In the genomic region with DNA sequence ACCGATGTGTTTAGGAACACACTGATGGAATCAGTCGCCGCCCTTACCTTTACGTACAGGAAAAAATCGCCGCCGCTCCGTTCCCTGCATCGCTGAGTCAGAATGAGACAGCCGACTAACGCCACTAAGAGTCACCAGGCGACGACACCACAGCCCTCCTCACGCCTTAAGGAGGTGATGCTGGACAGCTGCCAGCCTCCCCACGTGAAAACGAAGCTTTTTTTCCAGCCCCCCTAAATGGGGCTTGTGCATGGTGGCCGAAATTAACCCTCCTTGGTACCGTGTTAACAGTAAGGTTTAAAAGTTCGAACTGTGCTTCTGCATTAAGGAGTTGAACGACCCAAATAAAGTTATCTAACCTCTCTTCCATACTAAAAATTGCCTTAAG, we compare ENCODE assay signal across 8 cellular contexts. TPM values are rescaled to one million over a fixed set of nuclear protein-coding genes. Genes with fewer than 3 reads are reported as not detected.
A peak's percentile ranks its signal among the peaks of the same experiment; 100 is the strongest.
DNase-seq lines count a peak whose midpoint lies in the region; ATAC-seq, FAIRE-seq and TF ChIP-seq lines count a peak whose summit lies in the region.

No MANE protein-coding gene starts in this region.

- TF ChIP-seq CTCF in CD4-positive, alpha-beta T cell (IDR thresholded peaks at IDR 0.05) = no peak
- TF ChIP-seq CTCF in WI38 (IDR thresholded peaks at IDR 0.05; ENCODE audit: low read depth, low read length) (no peak), bronchial epithelial cell (IDR thresholded peaks at IDR 0.05; ENCODE audit: insufficient read depth, low read length, severe bottlenecking) (no peak)

- no peaks in the 10 kb centered on the region for H3K27me3 ChIP-seq in CD4-positive, alpha-beta T cell (ENCODE audit: control insufficient read depth, insufficient read depth, low read length)
- no peaks in the 10 kb centered on the region for H3K27me3 ChIP-seq in bronchial epithelial cell (ENCODE audit: control insufficient read depth, insufficient read depth, low read length)

- no peaks in the 10 kb centered on the region for H3K9me3 ChIP-seq in CD4-positive, alpha-beta T cell (ENCODE audit: control insufficient read depth, low read length)

- peak overlapping the region; percentile 98 for H3K27ac Mint-ChIP-seq in CD4-positive, alpha-beta T cell

- H3K9me3 Mint-ChIP-seq in CD4-positive, alpha-beta T cell = no peaks in the 10 kb centered on the region

- peaks cover 47% of the 10 kb centered on the region for H3K4me1 Mint-ChIP-seq in CD4-positive, alpha-beta T cell (ENCODE audit: low read depth)

- H3K36me3 ChIP-seq in bronchial epithelial cell (ENCODE audit: control insufficient read depth, insufficient read depth, low read length) = peaks cover 15% of the 10 kb centered on the region

- POLR2A ChIA-PET in CD4-positive, alpha-beta T cell (lab: Charles Lee) = interaction anchor here (0.6 to 2.5 kb wide), 13 partner anchors 9 to 1620 kb away, joined by 3 to 70 read pairs (median 6); partner anchors contain the start of genes ALG14, DR1, GCLM and RPL5

- CTCF ChIA-PET in CD4-positive, alpha-beta T cell (lab: Charles Lee) = interaction anchor here (1.2 to 3.5 kb wide), 7 partner anchors 9 to 65 kb away, joined by 3 to 16 read pairs (median 4); partner anchors contain the start of gene GCLM

- peaks cover 55% of the 10 kb centered on the region for H3K36me3 Mint-ChIP-seq in CD4-positive, alpha-beta T cell (ENCODE audit: low read depth)

- DNase-seq in CD4-positive, alpha-beta T cell = peak; percentile 26 to 65 (median 46)
- DNase-seq in HK-2 (ENCODE audit: unreplicated experiment) (peak; percentile 63), bronchial epithelial cell (ENCODE audit: low read depth) (peak; percentile 72), left colon (peak; percentile 59 to 70), NCI-H1092 (lab: John Stamatoyannopoulos, UW) (no peak)
- DNase-seq in stimulated activated CD4-positive, alpha-beta T cell treated with anti-CD3 and anti-CD28 coated beads, Interleukin-4, amount 100 ng/mL, for 24 hours = peak; percentile 69

- intact Hi-C loops in CD4-positive, alpha-beta T cell (cut with DNase I, micrococcal nuclease) = loop anchor here (2.0 to 10.0 kb wide), 5 partner anchors 30 to 1044 kb away; partner anchors contain the start of genes GCLM (in 1 of the 2) and RPL5 (in 1 of the 2)
- intact Hi-C loops in left colon (cut with DNase I, micrococcal nuclease) = no loop called here

- H3K4me3 ChIP-seq in WI38 (ENCODE audit: low read depth, low read length) (peak overlapping the region; percentile 85), bronchial epithelial cell (ENCODE audit: low read depth, low read length) (peak overlapping the region; percentile 75)

- peak overlapping the region; percentile 100 for H3K4me3 Mint-ChIP-seq in CD4-positive, alpha-beta T cell

- peak overlapping the region; percentile 85 for H3K27ac ChIP-seq in CD4-positive, alpha-beta T cell (ENCODE audit: low read depth, low read length)

- FAIRE-seq in bronchial epithelial cell (lab: Jason Lieb, UNC) = no peak

- ATAC-seq in CD4-positive, alpha-beta T cell (ENCODE audit: poor library complexity) = peak; percentile 49
- ATAC-seq in GM19455 (IDR thresholded peaks at IDR 0.05; ENCODE audit: unreplicated experiment) = peak; percentile 55
- ATAC-seq in left colon = peak; percentile 79

- no peaks in the 10 kb centered on the region for H3K27me3 Mint-ChIP-seq in CD4-positive, alpha-beta T cell

RNA-seq across cellular contexts. Expression of gene DNTTIP2, which starts 0.5 kb away (rescaled TPM):
- total RNA-seq in CD4-positive, alpha-beta T cell = 100 to 1,000 TPM; 110 to 120 TPM
- 24.5 and 28.4 TPM in 2 replicates for total RNA-seq in bronchial epithelial cell
- 10 to 100 TPM; 30.7 to 33.3 TPM for total RNA-seq in left colon

RNA-seq across cellular contexts. Expression of gene GCLM, which starts 30.7 kb away (rescaled TPM):
- 1 to 10 TPM; 6.1 to 6.8 TPM for total RNA-seq in CD4-positive, alpha-beta T cell
- 7.4 and 9.7 TPM in 2 replicates for total RNA-seq in bronchial epithelial cell
- 10 to 100 TPM; 13.5 to 14.0 TPM for total RNA-seq in left colon

Comparison
In these comparisons a context has a peak if more than half of its experiments do, and no peak if none do; other contexts are left out.
1. intact Hi-C loops: an anchor here in CD4-positive, alpha-beta T cell (2.0 to 10.0 kb wide); none called in left colon.